In genomic region chr10:71985542-71986250, GRCh38 we compare ENCODE assay signal across 9 cellular contexts. TPM values are rescaled to one million over a fixed set of nuclear protein-coding genes. Genes with fewer than 3 reads are reported as not detected.
DNase-seq lines count a peak whose midpoint lies in the region; ATAC-seq, FAIRE-seq and TF ChIP-seq lines count a peak whose summit lies in the region.
"Had no signal": no experiment of that assay in that cellular context is flagged by ENCODE, and none has a peak within 500 bp of the region (broad histone marks: within the 10 kb centered on the region; RNA-seq: fewer than 3 reads in every experiment).

No MANE protein-coding gene starts in this region.

- CTCF ChIA-PET in SK-N-SH (lab: Yijun Ruan, JAX), result interaction anchor here (0.7 to 3.3 kb wide), 7 partner anchors 9 to 89 kb away, joined by 3 to 14 read pairs (median 4); no protein-coding TSS in a partner anchor

- peaks cover 11 to 39% of the 10 kb centered on the region in 2 experiments; a peak in 2 of 4 replicates for H3K4me1 ChIP-seq in SK-N-SH (ENCODE audit: control insufficient read depth in 1 of 2, insufficient read depth in 2 of 2, low read depth in 1 of 2, low read length in 1 of 2)
- peaks cover 16 to 92% (median 56%) of the 10 kb centered on the region in 3 donors for H3K4me1 ChIP-seq in gastroesophageal sphincter

- POLR2A ChIA-PET in SK-N-SH (lab: Yijun Ruan, JAX), result no interaction called here

- H3K4me1 Mint-ChIP-seq in stimulated activated effector memory CD8-positive, alpha-beta T cell treated with anti-CD3 and anti-CD28 coated beads, Interleukin-12 subunit alpha, Interleukin-12 subunit beta, amount 100 ng/mL, for 72 hours, result peaks cover 13% of the 10 kb centered on the region

- H3K4me2 ChIP-seq in SK-N-SH, result no peak overlapping the region

- H3K9me3 Mint-ChIP-seq in stimulated activated effector memory CD8-positive, alpha-beta T cell treated with anti-CD3 and anti-CD28 coated beads, Interleukin-12 subunit alpha, Interleukin-12 subunit beta, amount 100 ng/mL, for 72 hours, result no peaks in the 10 kb centered on the region
- H3K9me3 Mint-ChIP-seq: memory B cell had no signal

- no peaks in the 10 kb centered on the region for H3K36me3 Mint-ChIP-seq in stimulated activated effector memory CD8-positive, alpha-beta T cell treated with anti-CD3 and anti-CD28 coated beads, Interleukin-12 subunit alpha, Interleukin-12 subunit beta, amount 100 ng/mL, for 72 hours
- H3K36me3 Mint-ChIP-seq: memory B cell had no signal

- no peaks in the 10 kb centered on the region for H4K20me1 ChIP-seq in SK-N-SH (ENCODE audit: insufficient read depth)

- TF ChIP-seq EP300 in SK-N-SH (IDR thresholded peaks at IDR 0.05; ENCODE audit: borderline replicate concordance in 1 of 2, low read depth in 1 of 2, low read length in 1 of 2) (no peak), gastroesophageal sphincter (IDR thresholded peaks at IDR 0.05) (no peak)

- H3K27ac Mint-ChIP-seq in stimulated activated effector memory CD8-positive, alpha-beta T cell treated with anti-CD3 and anti-CD28 coated beads, Interleukin-12 subunit alpha, Interleukin-12 subunit beta, amount 100 ng/mL, for 72 hours, result peak overlapping the region; percentile 32
- H3K27ac Mint-ChIP-seq: memory B cell had no signal

- H3K36me3 ChIP-seq in SK-N-SH (replicated peaks in 1 of 2; ENCODE audit: control insufficient read depth in 1 of 2, insufficient read depth in 2 of 2, low read length in 1 of 2), result peaks cover 0 to 4% of the 10 kb centered on the region in 2 experiments
- no peaks in the 10 kb centered on the region for H3K36me3 ChIP-seq in gastroesophageal sphincter

- no peak for TF ChIP-seq RAD21 in SK-N-SH (IDR thresholded peaks at IDR 0.05; ENCODE audit: low read length)

- H3K27me3 ChIP-seq in SK-N-SH (ENCODE audit: insufficient read depth), result no peaks in the 10 kb centered on the region
- no peaks in the 10 kb centered on the region for H3K27me3 ChIP-seq in gastroesophageal sphincter

- 96% methylated on average over 4 of the region's 4 CpGs for WGBS in SK-N-SH (ENCODE audit: low lambda C conversion rate)
- WGBS in gastroesophageal sphincter (ENCODE audit: low coverage in 1 of 2), 2 donors, result 11 to 30% methylated on average over 1 to 2 of the region's 4 CpGs

- peak; percentile 85 for FAIRE-seq in GM18507 (lab: Jason Lieb, UNC)

- peak; percentile 30 for DNase-seq in GM18507 (ENCODE audit: extremely low spot score, insufficient read length, low read depth)
- no peak for DNase-seq in SK-N-SH
- DNase-seq in stimulated activated effector memory CD8-positive, alpha-beta T cell treated with anti-CD3 and anti-CD28 coated beads, Interleukin-12 subunit alpha, Interleukin-12 subunit beta, amount 100 ng/mL, for 72 hours (ENCODE audit: low spot score in 2 of 2), result no peak
- DNase-seq in stimulated activated CD4-positive, alpha-beta T cell treated with anti-CD3 and anti-CD28 coated beads, Interleukin-2, amount 100 ng/mL, for 24 hours, result no peak
- no peak for DNase-seq in A172 (ENCODE audit: low spot score)
- DNase-seq in NCI-H1417 (lab: John Stamatoyannopoulos, UW), result no peak
- DNase-seq in nucleus accumbens (lab: John Stamatoyannopoulos, UW), result no peak

- no peaks in the 10 kb centered on the region for H3K9me3 ChIP-seq in SK-N-SH
- H3K9me3 ChIP-seq in gastroesophageal sphincter, result no peaks in the 10 kb centered on the region

- no peak overlapping the region for H3K9ac ChIP-seq in SK-N-SH

- no peak overlapping the region for H2AFZ ChIP-seq in SK-N-SH (ENCODE audit: low read depth)

- TF ChIP-seq CTCF in SK-N-SH (IDR thresholded peaks at IDR 0.05) (no peak), gastroesophageal sphincter (IDR thresholded peaks at IDR 0.05) (peak in 2 of 4 experiments; percentile 42 to 43)

- peaks cover 74% of the 10 kb centered on the region for H3K79me2 ChIP-seq in SK-N-SH (ENCODE audit: insufficient read depth)

- H3K9me2 ChIP-seq in SK-N-SH, result no peaks in the 10 kb centered on the region

- H3F3A ChIP-seq in SK-N-SH (replicated peaks; ENCODE audit: insufficient read depth), result no peaks in the 10 kb centered on the region

- H3K27ac ChIP-seq in SK-N-SH (ENCODE audit: low read depth in 2 of 2, low read length in 1 of 2) (peak overlapping the region; percentile 25 to 70; a peak in 3 of 4 replicates), gastroesophageal sphincter (peak overlapping the region; percentile 83 to 91 (median 85))

- peak; percentile 86 for ATAC-seq in gastroesophageal sphincter
- ATAC-seq in stimulated activated effector memory CD8-positive, alpha-beta T cell treated with anti-CD3 and anti-CD28 coated beads, Interleukin-12 subunit alpha, Interleukin-12 subunit beta, amount 100 ng/mL, for 72 hours, result peak; percentile 77

- TF ChIP-seq POLR2A in gastroesophageal sphincter (IDR thresholded peaks at IDR 0.05), result no peak

- H3K4me3 Mint-ChIP-seq in stimulated activated effector memory CD8-positive, alpha-beta T cell treated with anti-CD3 and anti-CD28 coated beads, Interleukin-12 subunit alpha, Interleukin-12 subunit beta, amount 100 ng/mL, for 72 hours, result peak overlapping the region; percentile 7
- H3K4me3 Mint-ChIP-seq: memory B cell had no signal

- H3K4me3 ChIP-seq in SK-N-SH (ENCODE audit: low read depth in 2 of 2, low read length in 1 of 2) (no peak overlapping the region), gastroesophageal sphincter (no peak overlapping the region)

TF ChIP-seq in SK-N-SH, 30 proteins besides CTCF, POLR2A, EP300 and RAD21:
- TF ChIP-seq TAF1 (IDR thresholded peaks at IDR 0.05; ENCODE audit: borderline replicate concordance, low read depth, low read length) (no peak), TCF12 (IDR thresholded peaks at IDR 0.05) (peak; percentile 26; the same call in 1 of the 2 replicates), USF1 (IDR thresholded peaks at IDR 0.05; ENCODE audit: borderline replicate concordance, low read depth) (no peak), YY1 (IDR thresholded peaks at IDR 0.05; ENCODE audit: low read depth) (no peak), MEF2A (IDR thresholded peaks at IDR 0.05; ENCODE audit: borderline replicate concordance, low read depth) (0 out of 2 replicates have a peak, but pooled peaks have one; percentile 34)

RNA-seq across cellular contexts. Expression of gene CHST3, which starts 21.5 kb away (rescaled TPM):
- polyA plus RNA-seq in SK-N-SH (2012; rRNA removed), result 6.0 and 6.1 TPM in 2 replicates
- polyA plus RNA-seq in SK-N-SH (2012; cell fraction: cytosol; rRNA removed), result 4.1 and 5.6 TPM in 2 replicates
- 5.7 and 6.8 TPM in 2 replicates for polyA plus RNA-seq in SK-N-SH (2012; cell fraction: nucleus; rRNA removed)
- total RNA-seq in gastroesophageal sphincter, result 10 to 100 TPM; 31.8 to 48.0 (median 37.3) TPM
- 57.0 and 59.0 TPM in 2 replicates for total RNA-seq in A172 (2014; rRNA removed; shearing (Covaris generic))
